Comparison of ENCODE assay signal across 20 cellular contexts in the genomic region with DNA sequence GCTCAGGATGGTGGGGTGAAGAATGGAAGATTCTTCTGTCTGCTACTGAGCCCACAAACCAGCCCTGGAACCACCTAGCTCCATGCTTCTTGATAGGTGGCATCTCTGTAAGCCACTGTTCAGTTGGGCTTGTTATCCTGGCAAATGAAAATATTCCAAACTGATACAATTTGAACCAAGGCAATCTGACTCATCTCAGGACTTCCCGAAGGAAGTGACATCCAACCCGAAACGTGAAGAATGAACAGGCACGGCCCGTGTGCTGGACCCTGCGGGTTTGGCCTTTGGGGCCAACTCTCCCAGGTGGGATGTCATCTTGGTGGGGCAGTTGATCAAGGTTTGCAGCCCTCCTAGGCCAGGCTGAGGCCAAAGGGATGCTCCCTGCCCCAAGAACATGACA.
A peak's percentile ranks its signal among the peaks of the same experiment; 100 is the strongest.
DNase-seq lines count a peak whose midpoint lies in the region; ATAC-seq and TF ChIP-seq lines count a peak whose summit lies in the region.
"Had no signal": no experiment of that assay in that cellular context is flagged by ENCODE, and none has a peak within 500 bp of the region (broad histone marks: within the 10 kb centered on the region; RNA-seq: fewer than 3 reads in every experiment).

No MANE protein-coding gene starts in this region.

- CTCF ChIA-PET in CD4-positive, alpha-beta memory T cell (lab: Charles Lee; ENCODE audit: partially characterized antibody), result interaction anchor here (1.0 to 2.1 kb wide), 3 partner anchors 10 to 239 kb away, joined by 4 to 12 read pairs (median 4); no protein-coding TSS in a partner anchor
- CTCF ChIA-PET in activated CD4-positive, alpha-beta T cell treated with anti-CD3 and anti-CD28 coated beads for 36 hours (lab: Charles Lee), result interaction anchor here (0.6 to 0.8 kb wide), 2 partner anchors 131 to 201 kb away, joined by 3 read pairs; no protein-coding TSS in a partner anchor

- H3K4me1 Mint-ChIP-seq in CD4-positive, alpha-beta memory T cell, result peaks cover 0 to 10% (median 5%) of the 10 kb centered on the region in 4 donors
- peaks cover 0 to 1% (median 0%) of the 10 kb centered on the region in 3 donors for H3K4me1 Mint-ChIP-seq in IgD-negative memory B cell
- peaks cover 24% of the 10 kb centered on the region for H3K4me1 Mint-ChIP-seq in nephron
- H3K4me1 Mint-ChIP-seq in activated CD4-positive, alpha-beta T cell treated with anti-CD3 and anti-CD28 coated beads for 36 hours, result no peaks in the 10 kb centered on the region
- H3K4me1 Mint-ChIP-seq: activated naive CD4-positive, alpha-beta T cell treated with anti-CD3 and anti-CD28 coated beads, Interleukin-2, amount 50 U/mL, for 24 hours had no signal

- H3K4me1 ChIP-seq in CD4-positive, alpha-beta memory T cell (ENCODE audit: insufficient read depth, low read length), result no peaks in the 10 kb centered on the region
- H3K4me1 ChIP-seq: lower lobe of right lung had no signal

- H3K4me3 ChIP-seq in CD4-positive, alpha-beta memory T cell (ENCODE audit: low read length in 2 of 2), result no peak overlapping the region
- H3K4me3 ChIP-seq: lower lobe of right lung, ovary, skin epidermis had no signal

- H3K27ac Mint-ChIP-seq in CD4-positive, alpha-beta memory T cell, result peak overlapping the region in 4 of 7 donors; percentile 9 to 42 (median 40)
- peak overlapping the region in 2 of 3 donors; percentile 39 to 45 for H3K27ac Mint-ChIP-seq in IgD-negative memory B cell
- peak overlapping the region; percentile 54 to 85 (median 71) for H3K27ac Mint-ChIP-seq in nephron
- H3K27ac Mint-ChIP-seq in activated CD4-positive, alpha-beta T cell treated with anti-CD3 and anti-CD28 coated beads for 36 hours, result no peak overlapping the region
- H3K27ac Mint-ChIP-seq: activated T-helper 1 cell treated with anti-CD3 and anti-CD28 coated beads, Interleukin-12 subunit alpha, Interleukin-12 subunit beta, Interleukin-2, Interleukin-4 antibody, amounts not matched to agents 30 ng/mL and 10 ng/mL and 1 ng/mL, durations not matched to agents 14 hours and 24 hours and 36 hours; type B pancreatic cell had no signal

- no peak for DNase-seq in CD4-positive, alpha-beta memory T cell
- DNase-seq in dermis blood vessel endothelial cell, result peak; percentile 67
- DNase-seq in activated CD4-positive, alpha-beta T cell treated with anti-CD3 and anti-CD28 coated beads for 36 hours, result no peak
- DNase-seq: activated CD4-positive, alpha-beta T cell treated with anti-CD3 and anti-CD28 coated beads for 1 hour; erythroblast; lower lobe of right lung; NCI-H2107; NCI-H446; NCI-H774; nephron progenitor cell had no signal

- POLR2A ChIA-PET in CD4-positive, alpha-beta memory T cell (lab: Charles Lee; ENCODE audit: partially characterized antibody), result no interaction called here
- POLR2A ChIA-PET in activated CD4-positive, alpha-beta T cell treated with anti-CD3 and anti-CD28 coated beads for 36 hours (lab: Charles Lee), result no interaction called here

- peaks cover 63% of the 10 kb centered on the region for H3K36me3 ChIP-seq in CD4-positive, alpha-beta memory T cell (ENCODE audit: insufficient read depth, low read length)
- H3K36me3 ChIP-seq: ovary had no signal

- no peak overlapping the region for H3K27ac ChIP-seq in CD4-positive, alpha-beta memory T cell (ENCODE audit: low read depth, low read length)
- H3K27ac ChIP-seq: lower lobe of right lung, ovary, skin epidermis had no signal

- H3K9me3 ChIP-seq in CD4-positive, alpha-beta memory T cell (ENCODE audit: control insufficient read depth in 1 of 2, low read length in 2 of 2), result no peaks in the 10 kb centered on the region
- H3K9me3 ChIP-seq: lower lobe of right lung, ovary had no signal

- no peaks in the 10 kb centered on the region for H3K27me3 ChIP-seq in CD4-positive, alpha-beta memory T cell (ENCODE audit: insufficient read depth, low read length)
- H3K27me3 ChIP-seq: ovary had no signal

- H3K36me3 Mint-ChIP-seq in CD4-positive, alpha-beta memory T cell, result peaks cover 60 to 71% of the 10 kb centered on the region in 2 donors
- H3K36me3 Mint-ChIP-seq in IgD-negative memory B cell, result peaks cover 14% of the 10 kb centered on the region
- peaks cover 9% of the 10 kb centered on the region for H3K36me3 Mint-ChIP-seq in nephron (ENCODE audit: low read depth)
- H3K36me3 Mint-ChIP-seq in activated CD4-positive, alpha-beta T cell treated with anti-CD3 and anti-CD28 coated beads for 36 hours (ENCODE audit: low read depth), result peaks cover 2% of the 10 kb centered on the region
- H3K36me3 Mint-ChIP-seq: type B pancreatic cell had no signal

- no peak overlapping the region for H3K4me3 Mint-ChIP-seq in CD4-positive, alpha-beta memory T cell
- H3K4me3 Mint-ChIP-seq in IgD-negative memory B cell, result no peak overlapping the region
- H3K4me3 Mint-ChIP-seq in nephron, result no peak overlapping the region
- no peak overlapping the region for H3K4me3 Mint-ChIP-seq in activated CD4-positive, alpha-beta T cell treated with anti-CD3 and anti-CD28 coated beads for 36 hours
- H3K4me3 Mint-ChIP-seq: activated naive CD4-positive, alpha-beta T cell treated with anti-CD3 and anti-CD28 coated beads, Interleukin-2, amount 50 U/mL, for 24 hours; activated T-helper 1 cell treated with anti-CD3 and anti-CD28 coated beads, Interleukin-12 subunit alpha, Interleukin-12 subunit beta, Interleukin-2, Interleukin-4 antibody, amounts not matched to agents 30 ng/mL and 10 ng/mL and 1 ng/mL, durations not matched to agents 14 hours and 24 hours and 36 hours; CD14-positive monocyte; nephron progenitor cell; type B pancreatic cell had no signal

- ATAC-seq in GM21381 (IDR thresholded peaks at IDR 0.05; ENCODE audit: unreplicated experiment) (no peak), HG02852 (IDR thresholded peaks at IDR 0.05; ENCODE audit: unreplicated experiment) (no peak)
- no peak for ATAC-seq in activated CD4-positive, alpha-beta T cell treated with anti-CD3 and anti-CD28 coated beads for 36 hours

- TF ChIP-seq CTCF in nephron (IDR thresholded peaks at IDR 0.05; ENCODE audit: unreplicated experiment in 3 of 3), result no peak

- no peaks in the 10 kb centered on the region for H3K27me3 Mint-ChIP-seq in CD4-positive, alpha-beta memory T cell
- H3K27me3 Mint-ChIP-seq in IgD-negative memory B cell (no peaks in the 10 kb centered on the region), nephron (ENCODE audit: low read depth) (peaks cover 6% of the 10 kb centered on the region)
- H3K27me3 Mint-ChIP-seq in activated CD4-positive, alpha-beta T cell treated with anti-CD3 and anti-CD28 coated beads for 36 hours, result no peaks in the 10 kb centered on the region
- H3K27me3 Mint-ChIP-seq: activated naive CD4-positive, alpha-beta T cell treated with anti-CD3 and anti-CD28 coated beads, Interleukin-2, amount 50 U/mL, for 24 hours had no signal

- peaks cover 0 to 10% (median 0%) of the 10 kb centered on the region in 8 donors for H3K9me3 Mint-ChIP-seq in CD4-positive, alpha-beta memory T cell
- no peaks in the 10 kb centered on the region for H3K9me3 Mint-ChIP-seq in IgD-negative memory B cell
- peaks cover 4% of the 10 kb centered on the region for H3K9me3 Mint-ChIP-seq in nephron
- no peaks in the 10 kb centered on the region for H3K9me3 Mint-ChIP-seq in activated CD4-positive, alpha-beta T cell treated with anti-CD3 and anti-CD28 coated beads for 36 hours (ENCODE audit: low read depth)
- H3K9me3 Mint-ChIP-seq: activated naive CD4-positive, alpha-beta T cell treated with anti-CD3 and anti-CD28 coated beads, Interleukin-2, amount 50 U/mL, for 24 hours; activated T-helper 1 cell treated with anti-CD3 and anti-CD28 coated beads, Interleukin-12 subunit alpha, Interleukin-12 subunit beta, Interleukin-2, Interleukin-4 antibody, amounts not matched to agents 30 ng/mL and 10 ng/mL and 1 ng/mL, durations not matched to agents 14 hours and 24 hours and 36 hours; type B pancreatic cell had no signal

- intact Hi-C loops in CD4-positive, alpha-beta memory T cell (cut with micrococcal nuclease), result no loop called here
- intact Hi-C loops in activated CD4-positive, alpha-beta T cell treated with anti-CD3 and anti-CD28 coated beads for 36 hours (cut with DNase I, micrococcal nuclease), result no loop called here
